ENCODE assay signal across 1 cellular context in the genomic region with DNA sequence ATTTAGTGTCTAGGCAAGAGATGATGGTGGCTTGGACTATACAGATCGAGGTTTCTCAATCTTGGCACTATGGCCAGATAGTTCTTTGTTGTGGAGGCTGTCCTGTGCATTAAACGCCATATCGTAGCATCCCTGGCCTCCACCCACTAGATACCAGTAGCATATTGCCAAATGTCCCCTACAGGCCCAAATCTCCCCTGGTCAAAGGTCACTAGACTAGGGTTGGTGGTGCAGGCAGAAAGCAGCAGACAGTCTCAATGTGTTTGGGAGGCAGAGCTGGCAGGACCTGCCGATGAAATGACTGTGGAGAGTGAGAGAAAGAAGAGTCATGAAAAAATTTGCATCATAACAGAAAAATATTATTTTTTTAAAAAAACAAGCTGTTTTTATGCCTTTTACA.
TF ChIP-seq lines count a peak whose summit lies in the region.

No MANE protein-coding gene starts in this region.

TF ChIP-seq in WTC11, 78 proteins besides CTCF, POLR2A, EP300 and RAD21 (continued from another document):
- no peak for TF ChIP-seq ZNF281 (CRISPR knock-in tag; IDR thresholded peaks at IDR 0.05)
- TF ChIP-seq ZNF317 (CRISPR knock-in tag; IDR thresholded peaks at IDR 0.05; ENCODE audit: borderline replicate concordance, low read depth) = no peak
- no peak for TF ChIP-seq EMX1 (CRISPR knock-in tag; IDR thresholded peaks at IDR 0.05)
- TF ChIP-seq ZNF671 (CRISPR knock-in tag; IDR thresholded peaks at IDR 0.05) = no peak
- TF ChIP-seq ZNF396 (CRISPR knock-in tag; IDR thresholded peaks at IDR 0.05; ENCODE audit: borderline replicate concordance) = no peak
- TF ChIP-seq SP1 (CRISPR knock-in tag; conservative IDR thresholded peaks at IDR 0.05) = no peak
- no peak for TF ChIP-seq CREM (CRISPR knock-in tag; IDR thresholded peaks at IDR 0.05)
- TF ChIP-seq, protein P1, sequence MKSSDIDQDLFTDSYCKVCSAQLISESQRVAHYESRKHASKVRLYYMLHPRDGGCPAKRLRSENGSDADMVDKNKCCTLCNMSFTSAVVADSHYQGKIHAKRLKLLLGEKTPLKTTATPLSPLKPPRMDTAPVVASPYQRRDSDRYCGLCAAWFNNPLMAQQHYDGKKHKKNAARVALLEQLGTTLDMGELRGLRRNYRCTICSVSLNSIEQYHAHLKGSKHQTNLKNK (CRISPR knock-in tag; IDR thresholded peaks at IDR 0.05) = no peak
- TF ChIP-seq ATF2 (CRISPR knock-in tag; IDR thresholded peaks at IDR 0.05; ENCODE audit: borderline replicate concordance, low read depth) = no peak
- no peak for TF ChIP-seq ZNF423 (CRISPR knock-in tag; IDR thresholded peaks at IDR 0.05)
- no peak for TF ChIP-seq NFE2L1 (CRISPR knock-in tag; IDR thresholded peaks at IDR 0.05)
- no peak for TF ChIP-seq IRF2 (CRISPR knock-in tag; IDR thresholded peaks at IDR 0.05; ENCODE audit: borderline replicate concordance, low read depth)
- no peak for TF ChIP-seq E2F5 (CRISPR knock-in tag; IDR thresholded peaks at IDR 0.05)
- no peak for TF ChIP-seq NR3C1 (CRISPR knock-in tag; conservative IDR thresholded peaks at IDR 0.05; ENCODE audit: low read depth)
- TF ChIP-seq ERG (CRISPR knock-in tag; IDR thresholded peaks at IDR 0.05) = no peak
- no peak for TF ChIP-seq ZNF232 (CRISPR knock-in tag; IDR thresholded peaks at IDR 0.05)
- no peak for TF ChIP-seq ZNF416 (CRISPR knock-in tag; IDR thresholded peaks at IDR 0.05)
- no peak for TF ChIP-seq GABPB1 (CRISPR knock-in tag; IDR thresholded peaks at IDR 0.05)
- TF ChIP-seq ZNF263 (CRISPR knock-in tag; IDR thresholded peaks at IDR 0.05; ENCODE audit: low read depth) = no peak
TF ChIP-seq in WTC11: peak in this region for 0.
